ENCODE assay signal across 17 cellular contexts in the genomic region with DNA sequence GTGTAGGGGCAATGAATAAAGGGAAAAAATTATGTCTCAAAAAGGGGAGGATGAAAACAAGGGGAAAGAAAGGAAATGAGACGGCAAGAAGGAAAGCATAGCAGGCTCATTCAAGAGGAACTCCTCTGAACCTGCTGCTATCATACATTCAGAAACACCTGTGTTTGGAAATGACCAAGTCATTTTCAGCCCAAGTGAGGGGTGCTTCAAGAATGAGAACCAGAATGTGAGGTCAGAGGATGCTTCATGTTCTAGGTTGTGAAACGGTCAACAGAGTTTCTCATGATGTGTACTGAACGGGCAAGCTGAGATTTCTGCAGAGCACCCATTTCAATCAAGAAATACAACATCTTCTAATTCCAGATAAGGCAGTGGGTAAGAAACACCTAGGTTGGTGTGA.
A peak's percentile ranks its signal among the peaks of the same experiment; 100 is the strongest.
DNase-seq lines count a peak whose midpoint lies in the region; ATAC-seq and TF ChIP-seq lines count a peak whose summit lies in the region.
"Had no signal": no experiment of that assay in that cellular context is flagged by ENCODE, and none has a peak within 500 bp of the region (broad histone marks: within the 10 kb centered on the region; RNA-seq: fewer than 3 reads in every experiment).

No MANE protein-coding gene starts in this region.

- no peaks in the 10 kb centered on the region for H4K20me1 ChIP-seq in OCI-LY3 (ENCODE audit: insufficient read depth, low read length)

- intact Hi-C loops in right cardiac atrium (cut with DNase I) (no loop called here), cardiac septum (cut with DNase I) (no loop called here), sciatic nerve (cut with DNase I) (no loop called here)

- H3K27ac ChIP-seq in OCI-LY3 (ENCODE audit: low read length) (no peak overlapping the region), right cardiac atrium (ENCODE audit: low read length) (no peak overlapping the region)
- H3K27ac ChIP-seq: C4-2B, esophagus muscularis mucosa, neutrophil, testis had no signal

- H3K4me1 ChIP-seq in OCI-LY3 (ENCODE audit: low read length) (peaks cover 15% of the 10 kb centered on the region; the same call in 1 of the 2 replicates), right cardiac atrium (ENCODE audit: control insufficient read depth, insufficient read depth, low read length) (no peaks in the 10 kb centered on the region)
- H3K4me1 ChIP-seq: esophagus muscularis mucosa, testis had no signal

- no peaks in the 10 kb centered on the region; the same call in 1 of the 2 replicates for H3K9me3 ChIP-seq in OCI-LY3 (ENCODE audit: insufficient read depth, low read length)
- no peaks in the 10 kb centered on the region for H3K9me3 ChIP-seq in right cardiac atrium (ENCODE audit: control insufficient read depth, low read length)
- H3K9me3 ChIP-seq: esophagus muscularis mucosa, neutrophil, testis had no signal

- TF ChIP-seq CTCF in OCI-LY3 (IDR thresholded peaks at IDR 0.05; ENCODE audit: low read depth, low read length) = no peak

- H3K4me2 ChIP-seq in OCI-LY3 (ENCODE audit: low read length) = no peak overlapping the region

- no peaks in the 10 kb centered on the region for H3K79me2 ChIP-seq in OCI-LY3 (ENCODE audit: low read length)

- H3K4me3 ChIP-seq in OCI-LY3 (ENCODE audit: low read length) (no peak overlapping the region), right cardiac atrium (ENCODE audit: low read length) (no peak overlapping the region)
- H3K4me3 ChIP-seq: esophagus muscularis mucosa, testis had no signal

- ATAC-seq in GM18868 (IDR thresholded peaks at IDR 0.05; ENCODE audit: unreplicated experiment) (peak; percentile 82), GM21529 (IDR thresholded peaks at IDR 0.05; ENCODE audit: unreplicated experiment) (peak; percentile 75), HG03025 (IDR thresholded peaks at IDR 0.05; ENCODE audit: low FRiP score, unreplicated experiment) (peak; percentile 75), right cardiac atrium (no peak), sciatic nerve (no peak)

- H3K36me3 ChIP-seq in OCI-LY3 (replicated peaks; ENCODE audit: low read depth, low read length) = peaks cover 29% of the 10 kb centered on the region
- H3K36me3 ChIP-seq: esophagus muscularis mucosa, neutrophil had no signal

- H3K27me3 ChIP-seq in OCI-LY3 (ENCODE audit: low read depth, low read length) (no peaks in the 10 kb centered on the region), right cardiac atrium (ENCODE audit: control insufficient read depth, insufficient read depth) (no peaks in the 10 kb centered on the region)
- H3K27me3 ChIP-seq: esophagus muscularis mucosa, neutrophil, testis had no signal

- no peak overlapping the region for H3K9ac ChIP-seq in OCI-LY3 (ENCODE audit: low read length)

- DNase-seq in right cardiac atrium = no peak
- DNase-seq in cardiac septum (ENCODE audit: low spot score) = no peak
- no peak for DNase-seq in sciatic nerve (ENCODE audit: low spot score)
- no peak for DNase-seq in activated naive CD4-positive, alpha-beta T cell (lab: John Stamatoyannopoulos, UW)
- DNase-seq: activated CD4-positive, alpha-beta T cell treated with anti-CD3 and anti-CD28 coated beads for 1 hour; activated T-cell treated with anti-CD3 and anti-CD28 coated beads, Interleukin-2, amount 50 U/mL, for 24 hours; amygdala; cortex of kidney; small intestine; testis had no signal

- H2AFZ ChIP-seq in OCI-LY3 (ENCODE audit: low read depth, low read length) = peak overlapping the region; percentile 37

- WGBS in right cardiac atrium = 88% methylated on average over 3 of the region's 3 CpGs

Comparison
In these comparisons a context has a peak if more than half of its experiments do, and no peak if none do; other contexts are left out.
1. ATAC-seq: peak in GM18868 (single experiment), GM21529 (single experiment) and HG03025 (single experiment); none in right cardiac atrium (0 of 2) and sciatic nerve (single experiment).